In genomic region chr16:84116720-84117481, GRCh38 we compare ENCODE assay signal across 1 cellular context.
TF ChIP-seq lines count a peak whose summit lies in the region.

MBTPS1 (minus strand) TSS chr16:84116942; CDS start chr16:84101783, 15,159 bp downstream.

TF ChIP-seq in WTC11, 78 proteins besides CTCF, POLR2A, EP300 and RAD21 (continued from another document):
- TF ChIP-seq ETV6 (CRISPR knock-in tag; IDR thresholded peaks at IDR 0.05) (peak; percentile 35; the same call in 1 of the 2 replicates), ZMAT4 (CRISPR knock-in tag; IDR thresholded peaks at IDR 0.05) (no peak), ZNF121 (CRISPR knock-in tag; IDR thresholded peaks at IDR 0.05) (no peak), STAT6 (CRISPR knock-in tag; conservative IDR thresholded peaks at IDR 0.05; ENCODE audit: low read depth) (no peak), GABPB1 (CRISPR knock-in tag; IDR thresholded peaks at IDR 0.05) (no peak), PRDM15 (CRISPR knock-in tag; IDR thresholded peaks at IDR 0.05) (no peak), ZBTB43 (CRISPR knock-in tag; IDR thresholded peaks at IDR 0.05) (0 out of 2 replicates have a peak, but pooled peaks have one; percentile 81), FOXP1 (CRISPR knock-in tag; IDR thresholded peaks at IDR 0.05; ENCODE audit: borderline replicate concordance) (peak; percentile 89), ARID4B (CRISPR knock-in tag; IDR thresholded peaks at IDR 0.05; ENCODE audit: borderline replicate concordance) (peak; percentile 65; the same call in 1 of the 2 replicates), JAZF1 (CRISPR knock-in tag; IDR thresholded peaks at IDR 0.05) (no peak), NR3C1 (CRISPR knock-in tag; conservative IDR thresholded peaks at IDR 0.05; ENCODE audit: low read depth) (no peak)
- TF ChIP-seq, protein P1, sequence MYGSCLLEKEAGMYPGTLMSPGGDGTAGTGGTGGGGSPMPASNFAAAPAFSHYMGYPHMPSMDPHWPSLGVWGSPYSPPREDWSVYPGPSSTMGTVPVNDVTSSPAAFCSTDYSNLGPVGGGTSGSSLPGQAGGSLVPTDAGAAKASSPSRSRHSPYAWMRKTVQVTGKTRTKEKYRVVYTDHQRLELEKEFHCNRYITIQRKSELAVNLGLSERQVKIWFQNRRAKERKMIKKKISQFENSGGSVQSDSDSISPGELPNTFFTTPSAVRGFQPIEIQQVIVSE (CRISPR knock-in tag; IDR thresholded peaks at IDR 0.05; ENCODE audit: borderline replicate concordance): no peak
- TF ChIP-seq, protein P2, sequence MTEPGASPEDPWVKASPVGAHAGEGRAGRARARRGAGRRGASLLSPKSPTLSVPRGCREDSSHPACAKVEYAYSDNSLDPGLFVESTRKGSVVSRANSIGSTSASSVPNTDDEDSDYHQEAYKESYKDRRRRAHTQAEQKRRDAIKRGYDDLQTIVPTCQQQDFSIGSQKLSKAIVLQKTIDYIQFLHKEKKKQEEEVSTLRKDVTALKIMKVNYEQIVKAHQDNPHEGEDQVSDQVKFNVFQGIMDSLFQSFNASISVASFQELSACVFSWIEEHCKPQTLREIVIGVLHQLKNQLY (CRISPR knock-in tag; IDR thresholded peaks at IDR 0.05): peak; percentile 12; the same call in 1 of the 2 replicates
- TF ChIP-seq, protein P3, sequence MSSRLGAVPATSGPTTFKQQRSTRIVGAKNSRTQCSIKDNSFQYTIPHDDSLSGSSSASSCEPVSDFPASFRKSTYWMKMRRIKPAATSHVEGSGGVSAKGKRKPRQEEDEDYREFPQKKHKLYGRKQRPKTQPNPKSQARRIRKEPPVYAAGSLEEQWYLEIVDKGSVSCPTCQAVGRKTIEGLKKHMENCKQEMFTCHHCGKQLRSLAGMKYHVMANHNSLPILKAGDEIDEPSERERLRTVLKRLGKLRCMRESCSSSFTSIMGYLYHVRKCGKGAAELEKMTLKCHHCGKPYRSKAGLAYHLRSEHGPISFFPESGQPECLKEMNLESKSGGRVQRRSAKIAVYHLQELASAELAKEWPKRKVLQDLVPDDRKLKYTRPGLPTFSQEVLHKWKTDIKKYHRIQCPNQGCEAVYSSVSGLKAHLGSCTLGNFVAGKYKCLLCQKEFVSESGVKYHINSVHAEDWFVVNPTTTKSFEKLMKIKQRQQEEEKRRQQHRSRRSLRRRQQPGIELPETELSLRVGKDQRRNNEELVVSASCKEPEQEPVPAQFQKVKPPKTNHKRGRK (CRISPR knock-in tag; IDR thresholded peaks at IDR 0.05; ENCODE audit: borderline replicate concordance): no peak
- TF ChIP-seq, protein P4, sequence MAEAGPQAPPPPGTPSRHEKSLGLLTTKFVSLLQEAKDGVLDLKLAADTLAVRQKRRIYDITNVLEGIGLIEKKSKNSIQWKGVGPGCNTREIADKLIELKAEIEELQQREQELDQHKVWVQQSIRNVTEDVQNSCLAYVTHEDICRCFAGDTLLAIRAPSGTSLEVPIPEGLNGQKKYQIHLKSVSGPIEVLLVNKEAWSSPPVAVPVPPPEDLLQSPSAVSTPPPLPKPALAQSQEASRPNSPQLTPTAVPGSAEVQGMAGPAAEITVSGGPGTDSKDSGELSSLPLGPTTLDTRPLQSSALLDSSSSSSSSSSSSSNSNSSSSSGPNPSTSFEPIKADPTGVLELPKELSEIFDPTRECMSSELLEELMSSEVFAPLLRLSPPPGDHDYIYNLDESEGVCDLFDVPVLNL (CRISPR knock-in tag; IDR thresholded peaks at IDR 0.05; ENCODE audit: borderline replicate concordance, low read depth): 0 out of 2 replicates have a peak, but pooled peaks have one; percentile 46
